Comparison of ENCODE assay signal across 1 cellular context in the genomic region with DNA sequence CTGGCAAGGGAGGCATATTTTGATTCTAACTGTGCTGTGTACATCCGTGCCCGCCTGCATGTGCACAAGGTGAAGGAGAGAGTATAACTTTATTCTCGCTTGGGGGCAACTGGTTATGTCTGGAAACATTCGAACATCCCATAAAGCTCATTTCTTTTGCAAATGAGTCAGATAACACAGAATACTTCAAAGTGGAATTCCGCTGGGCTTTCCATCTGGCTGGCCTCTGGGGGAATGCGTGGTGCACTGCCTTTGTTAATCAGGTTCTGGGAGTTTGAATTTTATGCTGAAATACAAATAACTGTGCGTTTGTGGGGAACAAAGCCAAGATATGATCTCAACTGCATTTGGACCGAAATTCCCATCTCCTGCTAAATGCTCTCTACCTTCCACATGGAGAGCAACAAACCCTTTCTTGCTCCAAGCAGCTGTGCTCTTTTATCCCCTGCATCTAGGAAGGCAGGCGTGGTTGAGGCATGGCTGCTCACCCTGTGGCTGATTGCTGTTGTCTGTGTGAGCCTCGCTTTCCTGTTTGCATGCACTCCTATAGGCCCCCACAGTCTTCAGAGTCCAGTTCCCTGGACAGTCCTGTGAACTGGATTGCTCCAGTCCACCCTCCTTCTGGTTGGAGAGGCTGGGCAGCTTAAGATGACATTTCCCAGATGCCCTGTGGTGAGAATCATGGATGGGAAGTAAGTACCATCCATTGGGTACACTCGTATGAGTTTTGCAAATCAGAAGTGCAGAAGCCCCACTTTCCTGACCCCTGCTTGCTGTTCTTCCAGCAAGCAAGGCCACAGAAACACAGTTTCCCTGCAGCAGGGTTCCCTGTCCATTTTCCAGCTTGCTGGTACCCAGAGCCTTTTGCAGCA.
TF ChIP-seq lines count a peak whose summit lies in the region.

No MANE protein-coding gene starts in this region.

TF ChIP-seq in GM23338, 12 proteins besides CTCF, POLR2A, EP300 and RAD21 (continued from another document):
- TF ChIP-seq, protein P1, sequence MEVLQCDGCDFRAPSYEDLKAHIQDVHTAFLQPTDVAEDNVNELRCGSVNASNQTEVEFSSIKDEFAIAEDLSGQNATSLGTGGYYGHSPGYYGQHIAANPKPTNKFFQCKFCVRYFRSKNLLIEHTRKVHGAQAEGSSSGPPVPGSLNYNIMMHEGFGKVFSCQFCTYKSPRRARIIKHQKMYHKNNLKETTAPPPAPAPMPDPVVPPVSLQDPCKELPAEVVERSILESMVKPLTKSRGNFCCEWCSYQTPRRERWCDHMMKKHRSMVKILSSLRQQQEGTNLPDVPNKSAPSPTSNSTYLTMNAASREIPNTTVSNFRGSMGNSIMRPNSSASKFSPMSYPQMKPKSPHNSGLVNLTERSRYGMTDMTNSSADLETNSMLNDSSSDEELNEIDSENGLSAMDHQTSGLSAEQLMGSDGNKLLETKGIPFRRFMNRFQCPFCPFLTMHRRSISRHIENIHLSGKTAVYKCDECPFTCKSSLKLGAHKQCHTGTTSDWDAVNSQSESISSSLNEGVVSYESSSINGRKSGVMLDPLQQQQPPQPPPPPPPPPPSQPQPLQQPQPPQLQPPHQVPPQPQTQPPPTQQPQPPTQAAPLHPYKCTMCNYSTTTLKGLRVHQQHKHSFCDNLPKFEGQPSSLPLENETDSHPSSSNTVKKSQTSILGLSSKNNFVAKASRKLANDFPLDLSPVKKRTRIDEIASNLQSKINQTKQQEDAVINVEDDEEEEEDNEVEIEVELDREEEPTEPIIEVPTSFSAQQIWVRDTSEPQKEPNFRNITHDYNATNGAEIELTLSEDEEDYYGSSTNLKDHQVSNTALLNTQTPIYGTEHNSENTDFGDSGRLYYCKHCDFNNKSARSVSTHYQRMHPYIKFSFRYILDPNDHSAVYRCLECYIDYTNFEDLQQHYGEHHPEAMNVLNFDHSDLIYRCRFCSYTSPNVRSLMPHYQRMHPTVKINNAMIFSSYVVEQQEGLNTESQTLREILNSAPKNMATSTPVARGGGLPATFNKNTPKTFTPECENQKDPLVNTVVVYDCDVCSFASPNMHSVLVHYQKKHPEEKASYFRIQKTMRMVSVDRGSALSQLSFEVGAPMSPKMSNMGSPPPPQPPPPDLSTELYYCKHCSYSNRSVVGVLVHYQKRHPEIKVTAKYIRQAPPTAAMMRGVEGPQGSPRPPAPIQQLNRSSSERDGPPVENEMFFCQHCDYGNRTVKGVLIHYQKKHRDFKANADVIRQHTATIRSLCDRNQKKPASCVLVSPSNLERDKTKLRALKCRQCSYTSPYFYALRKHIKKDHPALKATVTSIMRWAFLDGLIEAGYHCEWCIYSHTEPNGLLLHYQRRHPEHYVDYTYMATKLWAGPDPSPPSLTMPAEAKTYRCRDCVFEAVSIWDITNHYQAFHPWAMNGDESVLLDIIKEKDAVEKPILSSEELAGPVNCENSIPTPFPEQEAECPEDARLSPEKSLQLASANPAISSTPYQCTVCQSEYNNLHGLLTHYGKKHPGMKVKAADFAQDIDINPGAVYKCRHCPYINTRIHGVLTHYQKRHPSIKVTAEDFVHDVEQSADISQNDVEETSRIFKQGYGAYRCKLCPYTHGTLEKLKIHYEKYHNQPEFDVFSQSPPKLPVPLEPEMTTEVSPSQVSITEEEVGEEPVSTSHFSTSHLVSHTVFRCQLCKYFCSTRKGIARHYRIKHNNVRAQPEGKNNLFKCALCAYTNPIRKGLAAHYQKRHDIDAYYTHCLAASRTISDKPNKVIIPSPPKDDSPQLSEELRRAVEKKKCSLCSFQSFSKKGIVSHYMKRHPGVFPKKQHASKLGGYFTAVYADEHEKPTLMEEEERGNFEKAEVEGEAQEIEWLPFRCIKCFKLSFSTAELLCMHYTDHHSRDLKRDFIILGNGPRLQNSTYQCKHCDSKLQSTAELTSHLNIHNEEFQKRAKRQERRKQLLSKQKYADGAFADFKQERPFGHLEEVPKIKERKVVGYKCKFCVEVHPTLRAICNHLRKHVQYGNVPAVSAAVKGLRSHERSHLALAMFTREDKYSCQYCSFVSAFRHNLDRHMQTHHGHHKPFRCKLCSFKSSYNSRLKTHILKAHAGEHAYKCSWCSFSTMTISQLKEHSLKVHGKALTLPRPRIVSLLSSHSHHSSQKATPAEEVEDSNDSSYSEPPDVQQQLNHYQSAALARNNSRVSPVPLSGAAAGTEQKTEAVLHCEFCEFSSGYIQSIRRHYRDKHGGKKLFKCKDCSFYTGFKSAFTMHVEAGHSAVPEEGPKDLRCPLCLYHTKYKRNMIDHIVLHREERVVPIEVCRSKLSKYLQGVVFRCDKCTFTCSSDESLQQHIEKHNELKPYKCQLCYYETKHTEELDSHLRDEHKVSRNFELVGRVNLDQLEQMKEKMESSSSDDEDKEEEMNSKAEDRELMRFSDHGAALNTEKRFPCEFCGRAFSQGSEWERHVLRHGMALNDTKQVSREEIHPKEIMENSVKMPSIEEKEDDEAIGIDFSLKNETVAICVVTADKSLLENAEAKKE (CRISPR knock-in tag; IDR thresholded peaks at IDR 0.05), result no peak
- TF ChIP-seq EZH2 (IDR thresholded peaks at IDR 0.05; ENCODE audit: low read depth, unreplicated experiment) (no peak), POLR2AphosphoS5 (IDR thresholded peaks at IDR 0.05; ENCODE audit: low read depth) (no peak), ZNF114 (CRISPR knock-in tag; IDR thresholded peaks at IDR 0.05) (no peak), STAT1 (IDR thresholded peaks at IDR 0.05; ENCODE audit: unreplicated experiment) (no peak)
